Comparison of ENCODE assay signal across 11 cellular contexts in genomic region chr14:36657409-36658090, GRCh38. TPM values are rescaled to one million over a fixed set of nuclear protein-coding genes. Genes with fewer than 3 reads are reported as not detected.
DNase-seq lines count a peak whose midpoint lies in the region; ATAC-seq, FAIRE-seq and TF ChIP-seq lines count a peak whose summit lies in the region.
"Had no signal": no experiment of that assay in that cellular context is flagged by ENCODE, and none has a peak within 500 bp of the region (broad histone marks: within the 10 kb centered on the region; RNA-seq: fewer than 3 reads in every experiment).

No MANE protein-coding gene starts in this region.

- 13% methylated on average over 34 of the region's 53 CpGs for WGBS in SK-N-SH (ENCODE audit: low lambda C conversion rate)

- H3K4me1 Mint-ChIP-seq in WTC11 (peaks cover 58% of the 10 kb centered on the region), natural killer cell (peaks cover 7 to 16% of the 10 kb centered on the region in 2 donors)

- TF ChIP-seq RAD21 in SK-N-SH (IDR thresholded peaks at IDR 0.05; ENCODE audit: low read length), result no peak

- H3K27me3 Mint-ChIP-seq in WTC11 (ENCODE audit: low read depth), result peaks cover 100% of the 10 kb centered on the region
- H3K27me3 Mint-ChIP-seq in natural killer cell (ENCODE audit: low read depth in 2 of 2), result peaks cover 63 to 95% of the 10 kb centered on the region in 2 donors

- H3K9ac ChIP-seq in SK-N-SH, result no peak overlapping the region
- no peak overlapping the region for H3K9ac ChIP-seq in keratinocyte (ENCODE audit: control insufficient read depth, extremely low read depth, insufficient read depth, low read length)
- no peak overlapping the region for H3K9ac ChIP-seq in stomach smooth muscle (ENCODE audit: low read length in 2 of 2)

- no peaks in the 10 kb centered on the region for H3K9me2 ChIP-seq in SK-N-SH

- no peaks in the 10 kb centered on the region for H3F3A ChIP-seq in SK-N-SH (replicated peaks; ENCODE audit: insufficient read depth)

- no peaks in the 10 kb centered on the region for H3K9me1 ChIP-seq in keratinocyte (ENCODE audit: control insufficient read depth, extremely low read depth, insufficient read depth, low read length)

- H4K20me1 ChIP-seq in SK-N-SH (ENCODE audit: insufficient read depth) (no peaks in the 10 kb centered on the region), keratinocyte (ENCODE audit: control insufficient read depth, extremely low read depth, insufficient read depth, low read length) (no peaks in the 10 kb centered on the region)

- H3K27ac ChIP-seq in SK-N-SH (ENCODE audit: low read depth in 2 of 2, low read length in 1 of 2), result no peak overlapping the region
- no peak overlapping the region for H3K27ac ChIP-seq in keratinocyte (ENCODE audit: control insufficient read depth, insufficient read depth, low read length)
- H3K27ac ChIP-seq in stomach smooth muscle (ENCODE audit: low read length), result no peak overlapping the region
- H3K27ac ChIP-seq: C4-2B, left lung had no signal

- H3K4me3 ChIP-seq in SK-N-SH (ENCODE audit: low read depth in 2 of 2, low read length in 1 of 2) (peak overlapping the region in 1 of 2 experiments; percentile 41; a peak in 3 of 4 replicates), keratinocyte (ENCODE audit: control insufficient read depth in 2 of 3, extremely low read depth in 1 of 3, insufficient read depth in 2 of 3, low read depth in 1 of 3, low read length in 3 of 3) (peak overlapping the region in 2 of 3 experiments; percentile 15 to 50), stomach smooth muscle (ENCODE audit: low read length in 2 of 2) (peak overlapping the region; percentile 44 to 67)
- H3K4me3 ChIP-seq: left lung had no signal

- dilution Hi-C loops in keratinocyte (cut with MboI; ENCODE audit: extremely low pct_ligation_motif_present, low sequenced_read_pairs), result no loop called here

- H3K4me3 Mint-ChIP-seq in WTC11 (peak overlapping the region; percentile 33), natural killer cell (no peak overlapping the region)

- H3K9me3 Mint-ChIP-seq in WTC11 (no peaks in the 10 kb centered on the region), natural killer cell (peaks cover 0 to 4% of the 10 kb centered on the region in 2 donors)

- POLR2A ChIA-PET in SK-N-SH (lab: Yijun Ruan, JAX) (no interaction called here), WTC11 (lab: Charles Lee) (no interaction called here)

- ATAC-seq in SK-N-SH treated with all-trans-retinoic acid at 6 μM for 48 hours, result no peak; the same call in 1 of the 3 replicates
- no peak for ATAC-seq in WTC11
- no peak for ATAC-seq in natural killer cell
- ATAC-seq in GM19328 (IDR thresholded peaks at IDR 0.05; ENCODE audit: unreplicated experiment), result no peak
- ATAC-seq: left lung had no signal

- DNase-seq in SK-N-SH (peak; percentile 41), WTC11 (ENCODE audit: low spot score) (peak; percentile 58), keratinocyte (ENCODE audit: low read depth, low spot score) (no peak), T-helper 9 cell (no peak), natural killer cell (no peak)

- H3K27ac Mint-ChIP-seq in WTC11 (no peak overlapping the region), natural killer cell (no peak overlapping the region)

- H2AFZ ChIP-seq in SK-N-SH (ENCODE audit: low read depth) (no peak overlapping the region), keratinocyte (ENCODE audit: control insufficient read depth, low read length) (no peak overlapping the region)

- intact Hi-C loops in natural killer cell (cut with micrococcal nuclease), result no loop called here

- CTCF ChIA-PET in SK-N-SH (lab: Yijun Ruan, JAX) (interaction anchor here (1.1 to 2.0 kb wide), 4 partner anchors 10 to 104 kb away, joined by 3 to 13 read pairs (median 4); no protein-coding TSS in a partner anchor), WTC11 (lab: Charles Lee) (interaction anchor here (0.8 to 6.4 kb wide), 15 partner anchors 9 to 934 kb away, joined by 3 to 44 read pairs (median 12); partner anchors contain the start of gene NKX2-8)

- H3K4me2 ChIP-seq in SK-N-SH (peak overlapping the region; percentile 69), keratinocyte (ENCODE audit: control insufficient read depth, extremely low read depth, insufficient read depth, low read depth, low read length) (peak overlapping the region; percentile 49)

- H3K4me1 ChIP-seq in SK-N-SH (ENCODE audit: control insufficient read depth in 1 of 2, insufficient read depth in 2 of 2, low read depth in 1 of 2, low read length in 1 of 2), result no peaks in the 10 kb centered on the region; a peak in 1 of 4 replicates
- peaks cover 9% of the 10 kb centered on the region for H3K4me1 ChIP-seq in keratinocyte (ENCODE audit: control insufficient read depth, extremely low read depth, insufficient read depth, low read length)
- peaks cover 33% of the 10 kb centered on the region for H3K4me1 ChIP-seq in stomach smooth muscle (ENCODE audit: control insufficient read depth, insufficient read depth, low read length)

- no peak for FAIRE-seq in keratinocyte (lab: Jason Lieb, UNC)
- FAIRE-seq: HTR-8/SVneo had no signal

- no peak for TF ChIP-seq EP300 in SK-N-SH (IDR thresholded peaks at IDR 0.05; ENCODE audit: borderline replicate concordance in 1 of 2, low read depth in 1 of 2, low read length in 1 of 2)

- H3K9me3 ChIP-seq in SK-N-SH, result no peaks in the 10 kb centered on the region
- no peaks in the 10 kb centered on the region for H3K9me3 ChIP-seq in keratinocyte (ENCODE audit: control insufficient read depth, low read depth, low read length)
- H3K9me3 ChIP-seq in stomach smooth muscle (ENCODE audit: control insufficient read depth in 2 of 2, low read length in 2 of 2), result peaks cover 0 to 2% of the 10 kb centered on the region in 2 donors
- H3K9me3 ChIP-seq: left lung had no signal

- H3K36me3 Mint-ChIP-seq in WTC11 (no peaks in the 10 kb centered on the region), natural killer cell (peaks cover 13% of the 10 kb centered on the region)

- TF ChIP-seq CTCF in SK-N-SH (IDR thresholded peaks at IDR 0.05), result no peak
- TF ChIP-seq CTCF in WTC11 (IDR thresholded peaks at IDR 0.05), result no peak
- no peak for TF ChIP-seq CTCF in keratinocyte (optimal IDR thresholded peaks at IDR 0.05 in 1 of 3, IDR thresholded peaks at IDR 0.05 in 1 of 3, conservative IDR thresholded peaks at IDR 0.05 in 1 of 3; ENCODE audit: extremely low read depth in 1 of 3, insufficient read depth in 2 of 3, low read length in 3 of 3)
- no peak for TF ChIP-seq CTCF in natural killer cell (IDR thresholded peaks at IDR 0.05)

- no peaks in the 10 kb centered on the region for H3K79me2 ChIP-seq in SK-N-SH (ENCODE audit: insufficient read depth)
- no peaks in the 10 kb centered on the region for H3K79me2 ChIP-seq in keratinocyte (ENCODE audit: control insufficient read depth, insufficient read depth, low read length)

- H3K27me3 ChIP-seq in SK-N-SH (ENCODE audit: insufficient read depth), result peaks cover 99% of the 10 kb centered on the region
- peaks cover 93% of the 10 kb centered on the region for H3K27me3 ChIP-seq in keratinocyte (ENCODE audit: control insufficient read depth, extremely low read depth, insufficient read depth, low read length)
- H3K27me3 ChIP-seq in stomach smooth muscle (ENCODE audit: control insufficient read depth in 1 of 2, insufficient read depth in 2 of 2, low read length in 2 of 2), result peaks cover 94 to 99% of the 10 kb centered on the region in 2 donors

- H3K36me3 ChIP-seq in SK-N-SH (replicated peaks in 1 of 2; ENCODE audit: control insufficient read depth in 1 of 2, insufficient read depth in 2 of 2, low read length in 1 of 2) (no peaks in the 10 kb centered on the region), keratinocyte (ENCODE audit: control insufficient read depth in 2 of 2, extremely low read depth in 1 of 2, insufficient read depth in 2 of 2, low read length in 2 of 2) (no peaks in the 10 kb centered on the region), stomach smooth muscle (ENCODE audit: control insufficient read depth in 2 of 2, insufficient read depth in 2 of 2, low read length in 2 of 2) (no peaks in the 10 kb centered on the region)
- H3K36me3 ChIP-seq: left lung had no signal

TF ChIP-seq in SK-N-SH, 30 proteins besides CTCF, POLR2A, EP300 and RAD21 (continues in another document):
- TF ChIP-seq EZH2phosphoT487 (IDR thresholded peaks at IDR 0.05; ENCODE audit: borderline replicate concordance, low read depth) (peak; percentile 20; the same call in 1 of the 2 replicates), MAX (IDR thresholded peaks at IDR 0.05; ENCODE audit: low read depth) (no peak)

TF ChIP-seq in SK-N-SH treated with all-trans-retinoic acid at 6 μM for 48 hours, 23 proteins besides CTCF, POLR2A, EP300 and RAD21:
- TF ChIP-seq TOX (CRISPR knock-in tag; IDR thresholded peaks at IDR 0.05; ENCODE audit: borderline replicate concordance) (no peak), ARNTL (CRISPR knock-in tag; IDR thresholded peaks at IDR 0.05; ENCODE audit: borderline replicate concordance, low read depth) (no peak)

TF ChIP-seq in WTC11, 78 proteins besides CTCF, POLR2A, EP300 and RAD21 (continues in another document):
- TF ChIP-seq ZNF219 (CRISPR knock-in tag; IDR thresholded peaks at IDR 0.05; ENCODE audit: borderline replicate concordance), result no peak

RNA-seq across cellular contexts. Expression of gene PAX9, which starts 4.1 kb away (rescaled TPM):
- not detected in 2 replicates for polyA plus RNA-seq in SK-N-SH (2012; rRNA removed)
- not detected in 2 replicates for polyA plus RNA-seq in SK-N-SH (2012; cell fraction: cytosol; rRNA removed)
- polyA plus RNA-seq in SK-N-SH (2012; cell fraction: nucleus; rRNA removed), result not detected in 2 replicates
- total RNA-seq in WTC11 (2021), result not detected in 3 replicates
- polyA plus RNA-seq in keratinocyte, result 1.1 to 1.3 TPM (median 1.2 TPM) in 3 replicates
- 0.60 TPM for polyA plus RNA-seq in keratinocyte (2011; ENCODE audit: low read depth)
- polyA plus RNA-seq in keratinocyte (2011; cell fraction: cytosol; rRNA removed), result 1.1 and 1.5 TPM in 2 replicates
- 2.1 and 2.4 TPM in 2 replicates for polyA plus RNA-seq in keratinocyte (2011; cell fraction: nucleus; rRNA removed)
- polyA plus RNA-seq in keratinocyte (2012; ENCODE audit: low replicate concordance), result 1.1 and 1.2 TPM in 2 replicates
- polyA minus RNA-seq in keratinocyte, result 1.5 to 2.3 TPM (median 2.0 TPM) in 3 replicates
- 2.7 TPM for polyA minus RNA-seq in keratinocyte (2011; cell fraction: cytosol; rRNA and poly(A)+ RNA removed)
- polyA minus RNA-seq in keratinocyte (2011; cell fraction: nucleus; rRNA and poly(A)+ RNA removed), result 1.7 and 2.2 TPM in 2 replicates
- not detected for total RNA-seq in natural killer cell

Comparison
In these comparisons a context has a peak if more than half of its experiments do, and no peak if none do; other contexts are left out.
1. DNase-seq: peak in SK-N-SH (single experiment) and WTC11 (single experiment); none in keratinocyte (single experiment), T-helper 9 cell (single experiment) and natural killer cell (single experiment).